Comparison of ENCODE assay signal across 15 cellular contexts in the genomic region with DNA sequence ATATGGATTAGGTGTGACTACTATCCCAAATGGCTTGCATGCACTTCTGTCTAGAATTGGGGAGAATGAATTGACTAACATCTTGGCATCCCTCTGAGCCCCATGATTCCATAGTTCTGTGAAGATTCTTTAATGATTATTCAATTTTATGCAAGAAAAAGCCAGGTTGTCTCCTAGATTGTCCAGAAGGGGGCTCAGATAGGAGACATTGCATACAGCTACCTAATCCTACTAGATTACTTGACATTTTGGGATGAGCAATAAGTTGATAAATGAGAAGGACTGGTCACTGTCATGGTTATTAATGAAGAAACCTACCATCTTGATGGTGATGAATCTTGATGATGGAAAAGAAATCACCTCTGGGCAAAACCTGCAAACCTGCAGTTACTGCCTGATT.
DNase-seq lines count a peak whose midpoint lies in the region; ATAC-seq, FAIRE-seq and TF ChIP-seq lines count a peak whose summit lies in the region.
"Had no signal": no experiment of that assay in that cellular context is flagged by ENCODE, and none has a peak within 500 bp of the region (broad histone marks: within the 10 kb centered on the region; RNA-seq: fewer than 3 reads in every experiment).

No MANE protein-coding gene starts in this region.

- H3K9me1 ChIP-seq in K562 (ENCODE audit: control insufficient read depth, insufficient read depth, low read length) = no peaks in the 10 kb centered on the region

- H4K20me1 ChIP-seq in Loucy (ENCODE audit: insufficient read depth, low read length, poor library complexity, severe bottlenecking) = no peaks in the 10 kb centered on the region
- no peaks in the 10 kb centered on the region for H4K20me1 ChIP-seq in K562 (replicated peaks; ENCODE audit: control insufficient read depth, insufficient read depth, low read length)

- H2AFZ ChIP-seq in Loucy (ENCODE audit: low read length) (no peak overlapping the region), K562 (ENCODE audit: low read depth, low read length) (no peak overlapping the region)

- POLR2A ChIA-PET in K562 (lab: Yijun Ruan, JAX) = no interaction called here

- no peaks in the 10 kb centered on the region for H3K36me3 ChIP-seq in BE2C
- H3K36me3 ChIP-seq in Loucy (ENCODE audit: insufficient read depth, low read length) = no peaks in the 10 kb centered on the region
- H3K36me3 ChIP-seq in K562 (ENCODE audit: control insufficient read depth, insufficient read depth, low read length) = no peaks in the 10 kb centered on the region

- H3K9me2 ChIP-seq in Loucy (replicated peaks; ENCODE audit: low read depth, low read length) = no peaks in the 10 kb centered on the region

- CTCF ChIA-PET in K562 (lab: Yijun Ruan, JAX; ENCODE audit: low intra/inter-chr PET ratio) = no interaction called here

- in situ Hi-C loops in K562 (cut with MboI) = no loop called here

- H3K79me2 ChIP-seq in Loucy (ENCODE audit: insufficient read depth, low read length) (no peaks in the 10 kb centered on the region), K562 (ENCODE audit: control insufficient read depth, insufficient read depth, low read length) (no peaks in the 10 kb centered on the region)

- DNase-seq in BE2C = no peak
- no peak for DNase-seq in K562 (ENCODE audit: extremely low read depth in 1 of 4, low spot score in 3 of 4)
- peak; percentile 12 for DNase-seq in hepatic stellate cell (ENCODE audit: low spot score)
- DNase-seq in NCI-H345 treated with DMSO at 0.1 percent for 48 hours (lab: John Stamatoyannopoulos, UW; ENCODE audit: unreplicated experiment) = no peak
- DNase-seq in iPS-NIHi7 (ENCODE audit: extremely low spot score) = no peak
- DNase-seq in RPMI8226 = no peak
- no peak for DNase-seq in NCI-H82 (lab: John Stamatoyannopoulos, UW)
- DNase-seq: CD8-positive, alpha-beta memory T cell; effector CD8-positive, alpha-beta T cell; GOT3; NCI-H1436 treated with DMSO at 0.1 percent for 48 hours; right cardiac atrium; T-helper 9 cell had no signal

- no TSS peak for BruUV-seq in K562 (replicated peaks; lab: Mats Ljungman, UMichigan)

- no peak for TF ChIP-seq EP300 in K562 (IDR thresholded peaks at IDR 0.05; ENCODE audit: low read length)

- TF ChIP-seq CTCF in BE2C (IDR thresholded peaks at IDR 0.05; ENCODE audit: low read depth, low read length) (peak; percentile 50), Loucy (conservative IDR thresholded peaks at IDR 0.05; ENCODE audit: low read length) (peak; percentile 43), K562 (IDR thresholded peaks at IDR 0.05 in 2 of 3, conservative IDR thresholded peaks at IDR 0.05 in 1 of 3; ENCODE audit: insufficient read depth in 2 of 3, low read depth in 1 of 3, low read length in 3 of 3) (peak in 2 of 3 experiments; percentile 17 to 19; a peak in 1 of 6 replicates)

- intact Hi-C loops in K562 (cut with micrococcal nuclease) = loop anchor here (10.0 kb wide), 1 partner anchor 169 kb away; no protein-coding TSS in a partner anchor

- no peaks in the 10 kb centered on the region for H3F3A ChIP-seq in Loucy (ENCODE audit: low read depth)

- no peak for TF ChIP-seq POLR2A in K562 (conservative IDR thresholded peaks at IDR 0.05)

- no peak overlapping the region for H3K9ac ChIP-seq in Loucy (ENCODE audit: low read depth, low read length, poor library complexity, severe bottlenecking)
- no peak overlapping the region for H3K9ac ChIP-seq in K562 (ENCODE audit: insufficient read depth in 1 of 2, low read depth in 2 of 2, low read length in 2 of 2)

- H3K9me3 ChIP-seq in BE2C (no peaks in the 10 kb centered on the region), Loucy (ENCODE audit: insufficient read depth, low read depth, low read length) (no peaks in the 10 kb centered on the region), K562 (replicated peaks; ENCODE audit: control insufficient read depth, insufficient read depth, low read depth, low read length) (no peaks in the 10 kb centered on the region)

- H3K27me3 ChIP-seq in BE2C (no peaks in the 10 kb centered on the region), Loucy (ENCODE audit: insufficient read depth, low read length, poor library complexity, severe bottlenecking) (no peaks in the 10 kb centered on the region), K562 (ENCODE audit: control insufficient read depth in 2 of 2, insufficient read depth in 2 of 2, low read length in 2 of 2) (no peaks in the 10 kb centered on the region; a peak in 2 of 5 replicates)

- H3K4me1 ChIP-seq in BE2C (peaks cover 31% of the 10 kb centered on the region), Loucy (ENCODE audit: insufficient read depth, low read length, poor library complexity, severe bottlenecking) (no peaks in the 10 kb centered on the region), K562 (replicated peaks in 1 of 2; ENCODE audit: control insufficient read depth in 2 of 2, insufficient read depth in 2 of 2, low read length in 2 of 2) (no peaks in the 10 kb centered on the region)

- no peak for ATAC-seq in K562
- ATAC-seq: activated naive CD4-positive, alpha-beta T cell treated with anti-CD3 and anti-CD28 coated beads, Interleukin-2, amount 50 U/mL, for 72 hours; right cardiac atrium had no signal

- FAIRE-seq in K562 (lab: Jason Lieb, UNC) = no peak

- no peak overlapping the region for H3K27ac ChIP-seq in K562 (ENCODE audit: extremely low read depth, low read depth, low read length)

- no peak for TF ChIP-seq RAD21 in K562 (CRISPR knock-in tag; conservative IDR thresholded peaks at IDR 0.05 in 1 of 2, IDR thresholded peaks at IDR 0.05 in 1 of 2)

- H3K4me2 ChIP-seq in Loucy (ENCODE audit: low read depth, low read length, poor library complexity, severe bottlenecking) = no peak overlapping the region
- no peak overlapping the region for H3K4me2 ChIP-seq in K562 (ENCODE audit: insufficient read depth, low read length)

- no peak overlapping the region for H3K4me3 ChIP-seq in BE2C (ENCODE audit: low read depth, low read length)
- no peak overlapping the region for H3K4me3 ChIP-seq in Loucy (ENCODE audit: low read length, poor library complexity, severe bottlenecking)
- no peak overlapping the region for H3K4me3 ChIP-seq in K562

TF ChIP-seq in K562, 482 proteins besides CTCF, POLR2A, EP300 and RAD21:
- TF ChIP-seq, protein P1, sequence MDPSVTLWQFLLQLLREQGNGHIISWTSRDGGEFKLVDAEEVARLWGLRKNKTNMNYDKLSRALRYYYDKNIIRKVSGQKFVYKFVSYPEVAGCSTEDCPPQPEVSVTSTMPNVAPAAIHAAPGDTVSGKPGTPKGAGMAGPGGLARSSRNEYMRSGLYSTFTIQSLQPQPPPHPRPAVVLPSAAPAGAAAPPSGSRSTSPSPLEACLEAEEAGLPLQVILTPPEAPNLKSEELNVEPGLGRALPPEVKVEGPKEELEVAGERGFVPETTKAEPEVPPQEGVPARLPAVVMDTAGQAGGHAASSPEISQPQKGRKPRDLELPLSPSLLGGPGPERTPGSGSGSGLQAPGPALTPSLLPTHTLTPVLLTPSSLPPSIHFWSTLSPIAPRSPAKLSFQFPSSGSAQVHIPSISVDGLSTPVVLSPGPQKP (CRISPR knock-in tag; IDR thresholded peaks at IDR 0.05) = no peak
- no peak for TF ChIP-seq PRPF4 (IDR thresholded peaks at IDR 0.05; ENCODE audit: insufficient read depth, low read depth, low read length, poor library complexity, severe bottlenecking)
- TF ChIP-seq GTF2F1 (IDR thresholded peaks at IDR 0.05; ENCODE audit: low read depth, low read length) = no peak
- TF ChIP-seq, protein P2, sequence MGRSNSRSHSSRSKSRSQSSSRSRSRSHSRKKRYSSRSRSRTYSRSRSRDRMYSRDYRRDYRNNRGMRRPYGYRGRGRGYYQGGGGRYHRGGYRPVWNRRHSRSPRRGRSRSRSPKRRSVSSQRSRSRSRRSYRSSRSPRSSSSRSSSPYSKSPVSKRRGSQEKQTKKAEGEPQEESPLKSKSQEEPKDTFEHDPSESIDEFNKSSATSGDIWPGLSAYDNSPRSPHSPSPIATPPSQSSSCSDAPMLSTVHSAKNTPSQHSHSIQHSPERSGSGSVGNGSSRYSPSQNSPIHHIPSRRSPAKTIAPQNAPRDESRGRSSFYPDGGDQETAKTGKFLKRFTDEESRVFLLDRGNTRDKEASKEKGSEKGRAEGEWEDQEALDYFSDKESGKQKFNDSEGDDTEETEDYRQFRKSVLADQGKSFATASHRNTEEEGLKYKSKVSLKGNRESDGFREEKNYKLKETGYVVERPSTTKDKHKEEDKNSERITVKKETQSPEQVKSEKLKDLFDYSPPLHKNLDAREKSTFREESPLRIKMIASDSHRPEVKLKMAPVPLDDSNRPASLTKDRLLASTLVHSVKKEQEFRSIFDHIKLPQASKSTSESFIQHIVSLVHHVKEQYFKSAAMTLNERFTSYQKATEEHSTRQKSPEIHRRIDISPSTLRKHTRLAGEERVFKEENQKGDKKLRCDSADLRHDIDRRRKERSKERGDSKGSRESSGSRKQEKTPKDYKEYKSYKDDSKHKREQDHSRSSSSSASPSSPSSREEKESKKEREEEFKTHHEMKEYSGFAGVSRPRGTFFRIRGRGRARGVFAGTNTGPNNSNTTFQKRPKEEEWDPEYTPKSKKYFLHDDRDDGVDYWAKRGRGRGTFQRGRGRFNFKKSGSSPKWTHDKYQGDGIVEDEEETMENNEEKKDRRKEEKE (IDR thresholded peaks at IDR 0.05; ENCODE audit: borderline replicate concordance in 1 of 2, control insufficient read depth in 1 of 2, low read depth in 2 of 2, low read length in 1 of 2) = no peak
- TF ChIP-seq HDAC2 (IDR thresholded peaks at IDR 0.05) = no peak
- no peak for TF ChIP-seq TSC22D4 (tag; IDR thresholded peaks at IDR 0.05)
